ENCODE assay signal across 8 cellular contexts in genomic region chr14:52551696-52552062, GRCh38. TPM values are rescaled to one million over a fixed set of nuclear protein-coding genes. Genes with fewer than 3 reads are reported as not detected.
DNase-seq lines count a peak whose midpoint lies in the region; ATAC-seq and TF ChIP-seq lines count a peak whose summit lies in the region.

No MANE protein-coding gene starts in this region.

- peak overlapping the region; percentile 78 for H3K27ac Mint-ChIP-seq in activated CD4-positive, alpha-beta memory T cell treated with anti-CD3 and anti-CD28 coated beads, Interleukin-2, amount 10 ng/mL, durations not matched to agents 7 days and 5 days
- peak overlapping the region; percentile 75 for H3K27ac Mint-ChIP-seq in osteocyte (ENCODE audit: unreplicated experiment)

- peaks cover 2% of the 10 kb centered on the region for H3K27me3 Mint-ChIP-seq in activated T-cell treated with anti-CD3 and anti-CD28 coated beads, Interleukin-2, amount 50 U/mL, for 4 hours (ENCODE audit: low read depth)
- H3K27me3 Mint-ChIP-seq in activated CD4-positive, alpha-beta memory T cell treated with anti-CD3 and anti-CD28 coated beads, Interleukin-2, amount 10 ng/mL, durations not matched to agents 7 days and 5 days: peaks cover 19% of the 10 kb centered on the region
- peaks cover 3% of the 10 kb centered on the region for H3K27me3 Mint-ChIP-seq in osteocyte (ENCODE audit: unreplicated experiment)

- H3K36me3 Mint-ChIP-seq in activated T-cell treated with anti-CD3 and anti-CD28 coated beads, Interleukin-2, amount 50 U/mL, for 4 hours (ENCODE audit: insufficient read depth): peaks cover 1% of the 10 kb centered on the region
- H3K36me3 Mint-ChIP-seq in activated CD4-positive, alpha-beta memory T cell treated with anti-CD3 and anti-CD28 coated beads, Interleukin-2, amount 10 ng/mL, durations not matched to agents 7 days and 5 days (ENCODE audit: low read depth): peaks cover 3% of the 10 kb centered on the region
- H3K36me3 Mint-ChIP-seq in osteocyte (ENCODE audit: unreplicated experiment): no peaks in the 10 kb centered on the region

- DNase-seq in activated T-cell treated with anti-CD3 and anti-CD28 coated beads, Interleukin-2, amount 50 U/mL, for 4 hours: no peak
- DNase-seq in activated T-cell treated with anti-CD3 and anti-CD28 coated beads, Interleukin-2, amount 50 U/mL, for 1 hour: no peak
- DNase-seq in NCI-H146 (lab: John Stamatoyannopoulos, UW) (peak; percentile 39), germinal center (ENCODE audit: low spot score) (peak; percentile 14), osteocyte (ENCODE audit: extremely low spot score, unreplicated experiment) (no peak)
- no peak for DNase-seq in activated CD4-positive, alpha-beta memory T cell treated with anti-CD3 and anti-CD28 coated beads, Interleukin-2, amount 10 ng/mL, durations not matched to agents 7 days and 5 days

- peaks cover 23% of the 10 kb centered on the region for H3K4me1 Mint-ChIP-seq in activated T-cell treated with anti-CD3 and anti-CD28 coated beads, Interleukin-2, amount 50 U/mL, for 4 hours (ENCODE audit: low read depth)
- peaks cover 27% of the 10 kb centered on the region for H3K4me1 Mint-ChIP-seq in activated CD4-positive, alpha-beta memory T cell treated with anti-CD3 and anti-CD28 coated beads, Interleukin-2, amount 10 ng/mL, durations not matched to agents 7 days and 5 days
- peaks cover 26% of the 10 kb centered on the region for H3K4me1 Mint-ChIP-seq in osteocyte (ENCODE audit: unreplicated experiment)

- POLR2A ChIA-PET in activated CD4-positive, alpha-beta memory T cell treated with anti-CD3 and anti-CD28 coated beads, Interleukin-2, amount 10 ng/mL, durations not matched to agents 7 days and 5 days (lab: Charles Lee): interaction anchor here (0.7 to 5.8 kb wide), 27 partner anchors 10 to 691 kb away, joined by 3 to 62 read pairs (median 4); partner anchors contain the start of genes ERO1A, GNG2, GNPNAT1 and PTGER2

- no peak for ATAC-seq in activated T-cell treated with anti-CD3 and anti-CD28 coated beads, Interleukin-2, amount 50 U/mL, for 4 hours
- ATAC-seq in GM21717 (IDR thresholded peaks at IDR 0.05; ENCODE audit: unreplicated experiment): no peak
- no peak for ATAC-seq in HG03442 (IDR thresholded peaks at IDR 0.05; ENCODE audit: unreplicated experiment)

- TF ChIP-seq CTCF in osteocyte (IDR thresholded peaks at IDR 0.05): peak; percentile 40

- peak overlapping the region; percentile 92 for H3K4me3 Mint-ChIP-seq in activated T-cell treated with anti-CD3 and anti-CD28 coated beads, Interleukin-2, amount 50 U/mL, for 4 hours
- peak overlapping the region; percentile 85 for H3K4me3 Mint-ChIP-seq in activated CD4-positive, alpha-beta memory T cell treated with anti-CD3 and anti-CD28 coated beads, Interleukin-2, amount 10 ng/mL, durations not matched to agents 7 days and 5 days
- peak overlapping the region; percentile 82 for H3K4me3 Mint-ChIP-seq in osteocyte (ENCODE audit: unreplicated experiment)

- H3K9me3 Mint-ChIP-seq in activated T-cell treated with anti-CD3 and anti-CD28 coated beads, Interleukin-2, amount 50 U/mL, for 4 hours: no peaks in the 10 kb centered on the region
- no peaks in the 10 kb centered on the region for H3K9me3 Mint-ChIP-seq in activated CD4-positive, alpha-beta memory T cell treated with anti-CD3 and anti-CD28 coated beads, Interleukin-2, amount 10 ng/mL, durations not matched to agents 7 days and 5 days
- H3K9me3 Mint-ChIP-seq in osteocyte (ENCODE audit: unreplicated experiment): no peaks in the 10 kb centered on the region

- CTCF ChIA-PET in activated CD4-positive, alpha-beta memory T cell treated with anti-CD3 and anti-CD28 coated beads, Interleukin-2, amount 10 ng/mL, durations not matched to agents 7 days and 5 days (lab: Charles Lee): interaction anchor here (0.8 to 2.5 kb wide), 11 partner anchors 8 to 252 kb away, joined by 3 to 7 read pairs (median 5); no protein-coding TSS in a partner anchor

RNA-seq across cellular contexts. Expression of gene TXNDC16, which starts 0.6 kb away (rescaled TPM):
- 1 to 10 TPM; 1.5 to 2.7 (median 2.4) TPM for total RNA-seq in activated T-cell treated with anti-CD3 and anti-CD28 coated beads, Interleukin-2, amount 50 U/mL, for 4 hours
- 1 to 10 TPM; 8.8 to 9.4 TPM for total RNA-seq in activated CD4-positive, alpha-beta memory T cell treated with anti-CD3 and anti-CD28 coated beads, Interleukin-2, amount 10 ng/mL, durations not matched to agents 7 days and 5 days
- total RNA-seq in osteocyte: 21.5 and 22.8 TPM in 2 replicates

RNA-seq across cellular contexts. Expression of gene GPR137C, which starts 1.0 kb away (rescaled TPM):
- total RNA-seq in activated T-cell treated with anti-CD3 and anti-CD28 coated beads, Interleukin-2, amount 50 U/mL, for 4 hours: under 1 TPM in 2 of 3 donors, not detected in 1; 0.11 to 0.13 TPM
- under 1 TPM; 0.30 to 0.88 TPM for total RNA-seq in activated CD4-positive, alpha-beta memory T cell treated with anti-CD3 and anti-CD28 coated beads, Interleukin-2, amount 10 ng/mL, durations not matched to agents 7 days and 5 days
- 2.2 and 3.1 TPM in 2 replicates for total RNA-seq in osteocyte

Comparison
In these comparisons a context has a peak if more than half of its experiments do, and no peak if none do; other contexts are left out.
1. DNase-seq: peak in NCI-H146 (single experiment) and germinal center (single experiment); none in activated T-cell treated with anti-CD3 and anti-CD28 coated beads, Interleukin-2, amount 50 U/mL, for 4 hours (single experiment), activated T-cell treated with anti-CD3 and anti-CD28 coated beads, Interleukin-2, amount 50 U/mL, for 1 hour (single experiment), activated CD4-positive, alpha-beta memory T cell treated with anti-CD3 and anti-CD28 coated beads, Interleukin-2, amount 10 ng/mL, durations not matched to agents 7 days and 5 days (single experiment) and osteocyte (single experiment).
2. Peak in every context shown above with its lines, with median percentiles within 50 percentile points of each other: H3K4me3 Mint-ChIP-seq.